ENCODE assay signal across 12 cellular contexts in genomic region chr7:30869794-30870491, GRCh38. TPM values are rescaled to one million over a fixed set of nuclear protein-coding genes. Genes with fewer than 3 reads are reported as not detected.
A peak's percentile ranks its signal among the peaks of the same experiment; 100 is the strongest.
DNase-seq lines count a peak whose midpoint lies in the region; ATAC-seq and TF ChIP-seq lines count a peak whose summit lies in the region.
"Had no signal": no experiment of that assay in that cellular context is flagged by ENCODE, and none has a peak within 500 bp of the region (broad histone marks: within the 10 kb centered on the region; RNA-seq: fewer than 3 reads in every experiment).

No MANE protein-coding gene starts in this region.

- H3K4me1 ChIP-seq in rectal smooth muscle tissue (ENCODE audit: control insufficient read depth, insufficient read depth, low read length): peaks cover 21% of the 10 kb centered on the region
- H3K4me1 ChIP-seq: foreskin keratinocyte had no signal

- ATAC-seq in HG03460 (IDR thresholded peaks at IDR 0.05; ENCODE audit: unreplicated experiment): no peak
- ATAC-seq in GM19035 (IDR thresholded peaks at IDR 0.05; ENCODE audit: unreplicated experiment): no peak
- ATAC-seq: foreskin keratinocyte had no signal

- DNase-seq in Daoy (ENCODE audit: low read depth) (peak; percentile 45), NCI-H2171 (lab: John Stamatoyannopoulos, UW) (peak; percentile 66), endothelial cell (ENCODE audit: low spot score) (peak; percentile 30), NCI-H146 (lab: John Stamatoyannopoulos, UW) (no peak), GOT3 (lab: John Stamatoyannopoulos, UW) (no peak)
- DNase-seq: CD8-positive, alpha-beta memory T cell; central memory CD4-positive, alpha-beta T cell; foreskin keratinocyte had no signal

- TF ChIP-seq CTCF in endothelial cell (IDR thresholded peaks at IDR 0.05; ENCODE audit: unreplicated experiment): no peak

- peaks cover 12% of the 10 kb centered on the region for H3K36me3 Mint-ChIP-seq in endothelial cell (ENCODE audit: low read depth, unreplicated experiment)
- H3K36me3 Mint-ChIP-seq: CD8-positive, alpha-beta memory T cell had no signal

- no peak overlapping the region for H3K4me3 Mint-ChIP-seq in endothelial cell (ENCODE audit: unreplicated experiment)
- H3K4me3 Mint-ChIP-seq: CD8-positive, alpha-beta memory T cell; neural progenitor cell had no signal

- H3K4me1 Mint-ChIP-seq in endothelial cell (ENCODE audit: unreplicated experiment): peaks cover 30% of the 10 kb centered on the region
- H3K4me1 Mint-ChIP-seq: CD8-positive, alpha-beta memory T cell had no signal

- H3K4me3 ChIP-seq in rectal smooth muscle tissue (ENCODE audit: low read length): no peak overlapping the region
- H3K4me3 ChIP-seq: neural progenitor cell had no signal

- H3K27me3 ChIP-seq in rectal smooth muscle tissue (ENCODE audit: control insufficient read depth, insufficient read depth, low read length): no peaks in the 10 kb centered on the region
- H3K27me3 ChIP-seq: foreskin keratinocyte, neural progenitor cell had no signal

- no peaks in the 10 kb centered on the region for H3K9me3 Mint-ChIP-seq in endothelial cell (ENCODE audit: unreplicated experiment)
- H3K9me3 Mint-ChIP-seq: neural progenitor cell had no signal

- H3K36me3 ChIP-seq in rectal smooth muscle tissue (ENCODE audit: control insufficient read depth, insufficient read depth, low read length): peaks cover 8% of the 10 kb centered on the region
- H3K36me3 ChIP-seq: neural progenitor cell had no signal

- no peak overlapping the region for H3K9ac ChIP-seq in rectal smooth muscle tissue (ENCODE audit: low read length)
- H3K9ac ChIP-seq: neural progenitor cell had no signal

- H3K27ac ChIP-seq in rectal smooth muscle tissue (ENCODE audit: low read depth, low read length): peak overlapping the region; percentile 59
- H3K27ac ChIP-seq: foreskin keratinocyte, neural progenitor cell had no signal

- H3K27ac Mint-ChIP-seq in endothelial cell (ENCODE audit: unreplicated experiment): peak overlapping the region; percentile 85
- H3K27ac Mint-ChIP-seq: CD8-positive, alpha-beta memory T cell; neural progenitor cell had no signal

- peaks cover 8% of the 10 kb centered on the region for H3K27me3 Mint-ChIP-seq in endothelial cell (ENCODE audit: unreplicated experiment)
- H3K27me3 Mint-ChIP-seq: CD8-positive, alpha-beta memory T cell had no signal

RNA-seq across cellular contexts. Expression of gene AQP1, which starts 41.7 kb away (rescaled TPM):
- 1.0 and 1.6 TPM in 2 replicates for total RNA-seq in Daoy (2014; rRNA removed; shearing (Covaris generic))
- 2.7 TPM for total RNA-seq in endothelial cell (ENCODE audit: unreplicated experiment)
- total RNA-seq: foreskin keratinocyte had no signal

Comparison
In these comparisons a context has a peak if more than half of its experiments do, and no peak if none do; other contexts are left out.
1. DNase-seq: peak in Daoy (single experiment), NCI-H2171 (single experiment) and endothelial cell (single experiment); none in NCI-H146 (single experiment) and GOT3 (single experiment).